11 cellular contexts compared by ENCODE assay signal in genomic region chr1:170168263-170168662, GRCh38. TPM values are rescaled to one million over a fixed set of nuclear protein-coding genes. Genes with fewer than 3 reads are reported as not detected.
DNase-seq lines count a peak whose midpoint lies in the region; ATAC-seq lines count a peak whose summit lies in the region.
"Had no signal": no experiment of that assay in that cellular context is flagged by ENCODE, and none has a peak within 500 bp of the region (broad histone marks: within the 10 kb centered on the region; RNA-seq: fewer than 3 reads in every experiment).

No MANE protein-coding gene starts in this region.

- no peak overlapping the region for H4K91ac ChIP-seq in mesenchymal stem cell (ENCODE audit: low read length)

- H2BK120ac ChIP-seq in mesenchymal stem cell (ENCODE audit: low read depth, low read length) = no peak overlapping the region

- no CpG with 5 or more reads among the region's 1 CpG for WGBS in mesenchymal stem cell

- no peak overlapping the region for H2AK5ac ChIP-seq in mesenchymal stem cell (ENCODE audit: low read length, severe bottlenecking)

- H3K18ac ChIP-seq in mesenchymal stem cell (ENCODE audit: low read depth in 1 of 2, low read length in 2 of 2) = no peak overlapping the region

- H3K27me3 ChIP-seq in mesenchymal stem cell (ENCODE audit: control insufficient read depth in 1 of 2, insufficient read depth in 1 of 2, low read length in 2 of 2) = no peaks in the 10 kb centered on the region
- H3K27me3 ChIP-seq: right lobe of liver, upper lobe of right lung had no signal

- DNase-seq in DMS53 treated with DMSO at 0.1 percent for 48 hours (lab: John Stamatoyannopoulos, UW; ENCODE audit: unreplicated experiment) (peak; percentile 75), M059J (ENCODE audit: low read depth) (peak; percentile 55), amniotic epithelial cell (ENCODE audit: low read depth) (peak; percentile 2), mesenchymal stem cell (peak; percentile 53), nucleus accumbens (lab: John Stamatoyannopoulos, UW) (no peak), NCI-H524 (lab: John Stamatoyannopoulos, UW) (no peak), cerebellum (ENCODE audit: low spot score) (no peak)
- DNase-seq: right lobe of liver, upper lobe of right lung had no signal

- H3K27ac ChIP-seq in mesenchymal stem cell (ENCODE audit: low read length, poor library complexity, severe bottlenecking) = no peak overlapping the region
- H3K27ac ChIP-seq: right lobe of liver, upper lobe of right lung had no signal

- ATAC-seq in GM18907 (IDR thresholded peaks at IDR 0.05; ENCODE audit: unreplicated experiment) = no peak
- ATAC-seq: upper lobe of right lung had no signal

- no peak overlapping the region for H3K23ac ChIP-seq in mesenchymal stem cell (ENCODE audit: low read length in 2 of 2)

- peaks cover 2% of the 10 kb centered on the region for H3K4me1 ChIP-seq in mesenchymal stem cell (ENCODE audit: control insufficient read depth, insufficient read depth, low read depth, low read length)
- H3K4me1 ChIP-seq: right lobe of liver, upper lobe of right lung had no signal

- no peak overlapping the region for H3K4ac ChIP-seq in mesenchymal stem cell (ENCODE audit: low read depth in 1 of 2, low read length in 2 of 2)

- H3K36me3 ChIP-seq in mesenchymal stem cell (ENCODE audit: control insufficient read depth in 1 of 2, insufficient read depth in 2 of 2, low read depth in 1 of 2, low read length in 2 of 2) = no peaks in the 10 kb centered on the region
- H3K36me3 ChIP-seq: right lobe of liver, upper lobe of right lung had no signal

- H2BK5ac ChIP-seq in mesenchymal stem cell (ENCODE audit: low read depth, low read length, poor library complexity, severe bottlenecking) = no peak overlapping the region

- peak overlapping the region; percentile 65 for H3K9ac ChIP-seq in mesenchymal stem cell (ENCODE audit: low read length)

- H3K9me3 ChIP-seq in mesenchymal stem cell (ENCODE audit: control insufficient read depth, low read length) = peaks cover 6% of the 10 kb centered on the region
- H3K9me3 ChIP-seq: right lobe of liver, upper lobe of right lung had no signal

- H2AFZ ChIP-seq in mesenchymal stem cell (ENCODE audit: low read depth, low read length) = no peak overlapping the region

- no peak overlapping the region for H4K8ac ChIP-seq in mesenchymal stem cell (ENCODE audit: low read length)

- H3K79me1 ChIP-seq in mesenchymal stem cell (replicated peaks; ENCODE audit: low read length, poor library complexity, severe bottlenecking) = no peaks in the 10 kb centered on the region

- no peak overlapping the region for H3K14ac ChIP-seq in mesenchymal stem cell (ENCODE audit: low read length in 2 of 2)

- H2BK15ac ChIP-seq in mesenchymal stem cell (ENCODE audit: low read depth, poor library complexity, severe bottlenecking) = no peak overlapping the region

- no peak overlapping the region for H3K4me3 ChIP-seq in mesenchymal stem cell (ENCODE audit: insufficient read depth in 1 of 2, low read depth in 1 of 2, low read length in 2 of 2)
- H3K4me3 ChIP-seq: right lobe of liver, upper lobe of right lung had no signal

- H2BK12ac ChIP-seq in mesenchymal stem cell (ENCODE audit: low read length in 2 of 2) = no peak overlapping the region

- no peak overlapping the region for H3K4me2 ChIP-seq in mesenchymal stem cell (ENCODE audit: low read length, poor library complexity, severe bottlenecking)

RNA-seq across cellular contexts. Expression of gene NTMT2, which starts 22.5 kb away (rescaled TPM):
- not detected in 2 replicates for total RNA-seq in M059J (2014; rRNA removed; shearing (Covaris generic))
- not detected for polyA plus RNA-seq in mesenchymal stem cell (2013, experiment 1 of 2)
- polyA plus RNA-seq in mesenchymal stem cell (2013, experiment 2 of 2) = not detected
- not detected for total RNA-seq in cerebellum
- total RNA-seq: epithelial cell of proximal tubule, right lobe of liver, upper lobe of right lung had no signal

Comparison
In these comparisons a context has a peak if more than half of its experiments do, and no peak if none do; other contexts are left out.
1. DNase-seq: peak in DMS53 treated with DMSO at 0.1 percent for 48 hours (single experiment), M059J (single experiment), amniotic epithelial cell (single experiment) and mesenchymal stem cell (single experiment); none in nucleus accumbens (0 of 56), NCI-H524 (0 of 2) and cerebellum (single experiment).